ENCODE assay signal across 10 cellular contexts in the genomic region with DNA sequence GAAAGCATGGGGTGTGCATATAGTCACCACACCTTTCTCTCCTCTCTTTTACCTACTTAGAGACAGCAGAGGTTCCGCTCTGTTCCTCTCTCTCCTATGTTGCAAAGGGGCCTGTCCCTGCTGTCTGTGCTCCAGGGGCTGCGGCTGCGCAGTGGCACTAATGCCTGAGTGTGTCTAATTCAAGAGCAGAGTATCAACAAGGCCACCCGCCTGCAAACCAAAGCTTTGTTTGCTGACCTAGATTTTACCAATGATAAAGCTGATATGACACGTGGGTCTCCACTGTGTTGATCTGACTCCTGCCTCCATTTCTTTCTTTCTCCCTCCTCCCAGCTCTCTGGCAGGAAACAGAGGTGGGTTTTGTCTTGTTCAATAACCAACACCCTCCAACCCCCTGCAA.
DNase-seq lines count a peak whose midpoint lies in the region; ATAC-seq and TF ChIP-seq lines count a peak whose summit lies in the region.
"Had no signal": no experiment of that assay in that cellular context is flagged by ENCODE, and none has a peak within 500 bp of the region (broad histone marks: within the 10 kb centered on the region; RNA-seq: fewer than 3 reads in every experiment).

No MANE protein-coding gene starts in this region.

- H3K4me1 Mint-ChIP-seq in naive thymus-derived CD4-positive, alpha-beta T cell, result peaks cover 10 to 43% (median 35%) of the 10 kb centered on the region in 7 donors

- no peak overlapping the region for H3K4me3 ChIP-seq in naive thymus-derived CD4-positive, alpha-beta T cell (ENCODE audit: low read length)
- no peak overlapping the region for H3K4me3 ChIP-seq in brain microvascular endothelial cell (ENCODE audit: low read depth, low read length)

- TF ChIP-seq CTCF in brain microvascular endothelial cell (IDR thresholded peaks at IDR 0.05; ENCODE audit: low read depth, low read length, missing control alignments), result no peak

- H3K36me3 Mint-ChIP-seq in naive thymus-derived CD4-positive, alpha-beta T cell, result peaks cover 29 to 55% (median 34%) of the 10 kb centered on the region in 5 donors

- intact Hi-C loops in naive thymus-derived CD4-positive, alpha-beta T cell (cut with micrococcal nuclease), result no loop called here

- no peaks in the 10 kb centered on the region for H3K27me3 ChIP-seq in naive thymus-derived CD4-positive, alpha-beta T cell (ENCODE audit: control insufficient read depth in 2 of 2, insufficient read depth in 2 of 2, low read length in 2 of 2)
- H3K27me3 ChIP-seq in brain microvascular endothelial cell (replicated peaks), result no peaks in the 10 kb centered on the region

- POLR2A ChIA-PET in naive thymus-derived CD4-positive, alpha-beta T cell (lab: Charles Lee), result interaction anchor here (0.6 kb wide), 2 partner anchors 65 to 239 kb away, joined by 3 to 4 read pairs; no protein-coding TSS in a partner anchor

- H3K4me3 Mint-ChIP-seq in naive thymus-derived CD4-positive, alpha-beta T cell, result peak overlapping the region in 4 of 10 donors; percentile 9 to 21 (median 16)

- H3K27ac ChIP-seq in naive thymus-derived CD4-positive, alpha-beta T cell (ENCODE audit: low read depth, low read length), result no peak overlapping the region
- H3K27ac ChIP-seq in brain microvascular endothelial cell, result no peak overlapping the region

- H3K36me3 ChIP-seq in naive thymus-derived CD4-positive, alpha-beta T cell (ENCODE audit: control insufficient read depth in 2 of 3, insufficient read depth in 3 of 3, low read length in 3 of 3), result peaks cover 0 to 45% (median 8%) of the 10 kb centered on the region in 3 experiments
- H3K36me3 ChIP-seq in brain microvascular endothelial cell (replicated peaks), result peaks cover 11% of the 10 kb centered on the region

- peaks cover 0 to 16% (median 5%) of the 10 kb centered on the region in 11 donors for H3K9me3 Mint-ChIP-seq in naive thymus-derived CD4-positive, alpha-beta T cell

- peak; percentile 66 for DNase-seq in activated naive CD4-positive, alpha-beta T cell treated with Interleukin-2 at 50 U/mL for 16 hours
- no peak for DNase-seq in activated naive CD4-positive, alpha-beta T cell treated with anti-CD3 and anti-CD28 coated beads, Interleukin-2, amount 50 U/mL, for 16 hours
- peak; percentile 33 to 39 for DNase-seq in activated T-cell treated with anti-CD3 and anti-CD28 coated beads, Interleukin-2, amount 50 U/mL, for 48 hours
- peak in 1 of 9 donors; percentile 20 for DNase-seq in naive thymus-derived CD4-positive, alpha-beta T cell
- DNase-seq in SIG-M5 treated with dmso at 0.1 percent for 504 hours (lab: John Stamatoyannopoulos, UW; ENCODE audit: unreplicated experiment) (no peak), superior temporal gyrus (ENCODE audit: extremely low spot score) (no peak), brain microvascular endothelial cell (no peak)
- DNase-seq: dermis blood vessel endothelial cell, hippocampal formation had no signal

- H3K27me3 Mint-ChIP-seq in naive thymus-derived CD4-positive, alpha-beta T cell, result no peaks in the 10 kb centered on the region

- H3K4me1 ChIP-seq in naive thymus-derived CD4-positive, alpha-beta T cell (ENCODE audit: control insufficient read depth in 2 of 2, insufficient read depth in 2 of 2, low read length in 2 of 2), result peaks cover 0 to 7% of the 10 kb centered on the region in 2 donors

- H3K9me3 ChIP-seq in naive thymus-derived CD4-positive, alpha-beta T cell (ENCODE audit: control insufficient read depth in 2 of 3, low read length in 3 of 3), result no peaks in the 10 kb centered on the region

- peak; percentile 83 for ATAC-seq in naive thymus-derived CD4-positive, alpha-beta T cell
- ATAC-seq in HG02970 (IDR thresholded peaks at IDR 0.05; ENCODE audit: low FRiP score, unreplicated experiment), result no peak

- H3K27ac Mint-ChIP-seq in naive thymus-derived CD4-positive, alpha-beta T cell, result peak overlapping the region in 8 of 9 donors; percentile 16 to 84 (median 50)

- CTCF ChIA-PET in naive thymus-derived CD4-positive, alpha-beta T cell (lab: Charles Lee), result interaction anchor here (1.4 kb wide), 1 partner anchor 26 kb away, joined by 3 read pairs; no protein-coding TSS in a partner anchor

- in situ Hi-C loops in brain microvascular endothelial cell (cut with HindIII; ENCODE audit: low pct_ligation_motif_present, low sequenced_read_pairs), result no loop called here

Comparison
In these comparisons a context has a peak if more than half of its experiments do, and no peak if none do; other contexts are left out.
1. DNase-seq: peak in activated naive CD4-positive, alpha-beta T cell treated with Interleukin-2 at 50 U/mL for 16 hours (single experiment) and activated T-cell treated with anti-CD3 and anti-CD28 coated beads, Interleukin-2, amount 50 U/mL, for 48 hours (2 of 2); none in activated naive CD4-positive, alpha-beta T cell treated with anti-CD3 and anti-CD28 coated beads, Interleukin-2, amount 50 U/mL, for 16 hours (single experiment), SIG-M5 treated with dmso at 0.1 percent for 504 hours (single experiment), superior temporal gyrus (single experiment) and brain microvascular endothelial cell (single experiment).